ENCODE assay signal across 11 cellular contexts in the genomic region with DNA sequence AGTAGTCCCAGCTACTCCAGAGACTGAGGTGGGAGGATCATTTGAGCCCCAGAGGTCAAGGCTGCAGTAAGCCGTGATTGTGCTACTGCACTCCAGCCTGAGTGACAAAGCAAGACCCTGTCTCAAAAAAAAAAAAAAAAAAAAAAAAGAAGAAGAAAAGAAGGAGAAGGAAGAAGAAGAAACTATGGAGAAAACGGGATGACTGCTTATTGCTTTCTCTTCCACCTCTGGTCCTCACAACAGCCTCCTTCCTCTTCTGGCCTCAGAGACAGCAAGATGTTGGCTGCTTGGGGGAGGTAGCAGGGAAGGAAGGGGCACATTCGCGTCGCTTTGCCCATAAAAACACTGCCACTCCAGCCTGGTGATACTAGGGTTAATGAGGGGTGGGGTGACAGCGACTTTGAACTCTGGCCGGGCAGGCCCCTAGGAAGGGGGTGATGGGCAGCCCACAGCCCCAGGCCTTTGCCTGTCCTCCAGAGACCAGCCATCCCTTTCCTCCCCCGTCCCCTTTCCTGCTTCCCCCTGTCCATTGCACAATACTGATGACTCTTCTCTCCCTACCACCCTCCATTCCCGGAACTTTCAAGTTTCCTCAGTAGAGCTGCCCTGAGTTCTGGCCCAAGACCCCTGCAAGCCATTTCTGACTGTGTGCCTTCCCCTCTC. TPM values are rescaled to one million over a fixed set of nuclear protein-coding genes. Genes with fewer than 3 reads are reported as not detected.
DNase-seq lines count a peak whose midpoint lies in the region; ATAC-seq, FAIRE-seq and TF ChIP-seq lines count a peak whose summit lies in the region.
"Had no signal": no experiment of that assay in that cellular context is flagged by ENCODE, and none has a peak within 500 bp of the region (broad histone marks: within the 10 kb centered on the region; RNA-seq: fewer than 3 reads in every experiment).

No MANE protein-coding gene starts in this region.

- TF ChIP-seq CTCF in fibroblast of pulmonary artery (IDR thresholded peaks at IDR 0.05; ENCODE audit: low read length, missing control alignments) = no peak

- H3K4me3 ChIP-seq in fibroblast of pulmonary artery (replicated peaks; ENCODE audit: low read depth, low read length) (no peak overlapping the region), skeletal muscle satellite cell (ENCODE audit: low read length) (no peak overlapping the region)

- no peaks in the 10 kb centered on the region for H3K36me3 ChIP-seq in skeletal muscle satellite cell (ENCODE audit: insufficient read depth, low read length)

- peaks cover 26% of the 10 kb centered on the region for H3K4me1 ChIP-seq in skeletal muscle satellite cell (ENCODE audit: control insufficient read depth, insufficient read depth, low read length)

- ATAC-seq in T-helper 17 cell (no peak), HG03442 (IDR thresholded peaks at IDR 0.05; ENCODE audit: unreplicated experiment) (no peak), HG02970 (IDR thresholded peaks at IDR 0.05; ENCODE audit: low FRiP score, unreplicated experiment) (no peak)

- no peaks in the 10 kb centered on the region for H3K27me3 Mint-ChIP-seq in T-helper 17 cell

- FAIRE-seq in GM12891 (lab: Jason Lieb, UNC) (peak; percentile 41), H54 (lab: Jason Lieb, UNC) (no peak)
- FAIRE-seq: endometrium had no signal

- peak overlapping the region; percentile 91 for H3K27ac Mint-ChIP-seq in T-helper 17 cell

- H3K4me1 Mint-ChIP-seq in T-helper 17 cell = peaks cover 49% of the 10 kb centered on the region

- DNase-seq in GM12891 (ENCODE audit: insufficient read length, low spot score) (no peak), T-helper 17 cell (no peak), fibroblast of pulmonary artery (ENCODE audit: low read depth) (peak; percentile 84), H54 (ENCODE audit: insufficient read length, low spot score) (no peak), SHP77 (lab: John Stamatoyannopoulos, UW) (no peak)
- DNase-seq: NCI-H1694 treated with DMSO at 0.1 percent for 48 hours had no signal

- H3K4me3 Mint-ChIP-seq in T-helper 17 cell = peak overlapping the region; percentile 95

- H3K36me3 Mint-ChIP-seq in T-helper 17 cell (ENCODE audit: low read depth) = no peaks in the 10 kb centered on the region

- H3K27me3 ChIP-seq in skeletal muscle satellite cell (ENCODE audit: control insufficient read depth, insufficient read depth, low read length) = no peaks in the 10 kb centered on the region

- peak overlapping the region; percentile 21 for H3K4me2 ChIP-seq in skeletal muscle satellite cell (ENCODE audit: low read length)

- H3K9me3 ChIP-seq in T-helper 17 cell (ENCODE audit: control insufficient read depth, low read length, poor library complexity, severe bottlenecking) = no peaks in the 10 kb centered on the region
- no peaks in the 10 kb centered on the region for H3K9me3 ChIP-seq in skeletal muscle satellite cell (replicated peaks; ENCODE audit: low read length)

- TF ChIP-seq POLR2A in GM12891 (IDR thresholded peaks at IDR 0.05; ENCODE audit: low read depth, low read length) (no peak), H54 (IDR thresholded peaks at IDR 0.05; ENCODE audit: low read depth, low read length) (no peak)

- H3K9ac ChIP-seq in skeletal muscle satellite cell (ENCODE audit: low read depth, low read length) = no peak overlapping the region
- H3K9ac ChIP-seq: parathyroid adenoma had no signal

TF ChIP-seq in GM12891, 5 proteins besides CTCF, POLR2A, EP300 and RAD21:
- no peak for TF ChIP-seq POU2F2 (IDR thresholded peaks at IDR 0.05; ENCODE audit: low read depth, low read length)
- no peak for TF ChIP-seq POLR2AphosphoS5 (IDR thresholded peaks at IDR 0.05; ENCODE audit: low read depth, low read length)
- TF ChIP-seq TAF1 (IDR thresholded peaks at IDR 0.05; ENCODE audit: low read depth, low read length) = no peak
- TF ChIP-seq PAX5 (IDR thresholded peaks at IDR 0.05; ENCODE audit: insufficient read depth, low read length, severe bottlenecking) = no peak
- TF ChIP-seq SPI1 (IDR thresholded peaks at IDR 0.05; ENCODE audit: low read depth, low read length) = no peak

RNA-seq across cellular contexts. Expression of a gene that starts 2.0 kb away (rescaled TPM):
- 78.9 TPM for polyA plus RNA-seq in GM12891 (2012; ENCODE audit: low read depth, missing spikeins)
- total RNA-seq in T-helper 17 cell = 10 to 100 TPM; 27.4 to 30.7 TPM
- 37.3 and 43.2 TPM in 2 replicates for total RNA-seq in skeletal muscle satellite cell (2012; rRNA removed)

RNA-seq across cellular contexts. Expression of a gene that starts 13.7 kb away (rescaled TPM):
- 8.4 TPM for polyA plus RNA-seq in GM12891 (2012; ENCODE audit: low read depth, missing spikeins)
- total RNA-seq in T-helper 17 cell = 10 to 100 TPM in 1 of 2 donors, 1 to 10 TPM in 1; 9.9 to 14.2 TPM
- total RNA-seq in skeletal muscle satellite cell (2012; rRNA removed) = 9.2 and 11.9 TPM in 2 replicates

RNA-seq across cellular contexts. Expression of a gene that starts 15.8 kb away (rescaled TPM):
- polyA plus RNA-seq in GM12891 (2012; ENCODE audit: low read depth, missing spikeins) = 2.7 TPM
- total RNA-seq in T-helper 17 cell = 1 to 10 TPM; 2.9 to 5.1 TPM
- total RNA-seq in skeletal muscle satellite cell (2012; rRNA removed) = 0.87 and 5.8 TPM in 2 replicates

RNA-seq across cellular contexts. Expression of a gene that starts 17.0 kb away (rescaled TPM):
- polyA plus RNA-seq in GM12891 (2012; ENCODE audit: low read depth, missing spikeins) = 0.59 TPM
- total RNA-seq in T-helper 17 cell = under 1 TPM in 1 of 2 donors, not detected in 1; 0.50 TPM
- total RNA-seq in skeletal muscle satellite cell (2012; rRNA removed) = not detected in 2 replicates

RNA-seq across cellular contexts. Expression of a gene that starts 38.9 kb away (rescaled TPM):
- 125 TPM for polyA plus RNA-seq in GM12891 (2012; ENCODE audit: low read depth, missing spikeins)
- 100 to 1,000 TPM; 364 to 390 TPM for total RNA-seq in T-helper 17 cell
- total RNA-seq in skeletal muscle satellite cell (2012; rRNA removed) = 26.6 and 27.1 TPM in 2 replicates
